Comparison of ENCODE assay signal across 9 cellular contexts in the genomic region with DNA sequence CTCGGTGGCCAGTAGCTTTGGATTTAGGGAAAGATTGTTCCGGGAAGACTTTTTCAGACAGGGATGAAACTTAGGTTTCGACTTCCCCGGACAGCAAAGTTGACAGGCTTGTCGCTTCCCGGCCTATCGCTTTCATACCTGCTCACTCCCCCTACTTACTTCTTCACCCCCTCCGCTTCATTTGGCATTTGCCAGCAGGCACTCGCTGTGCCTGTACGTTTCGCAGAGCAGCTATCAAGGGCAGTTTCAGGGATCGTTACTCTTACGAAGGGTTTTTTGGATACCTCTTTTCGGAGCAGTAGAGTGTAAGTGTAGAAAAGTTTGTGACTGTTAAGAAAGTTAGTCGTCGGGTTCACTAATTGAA. TPM values are rescaled to one million over a fixed set of nuclear protein-coding genes. Genes with fewer than 3 reads are reported as not detected.
DNase-seq lines count a peak whose midpoint lies in the region; ATAC-seq and TF ChIP-seq lines count a peak whose summit lies in the region.
"Had no signal": no experiment of that assay in that cellular context is flagged by ENCODE, and none has a peak within 500 bp of the region (broad histone marks: within the 10 kb centered on the region; RNA-seq: fewer than 3 reads in every experiment).

No MANE protein-coding gene starts in this region.

- 0 to 2% methylated on average over 16 of the region's 16 CpGs for WGBS in esophagus squamous epithelium, 2 donors
- no CpG with 5 or more reads among the region's 16 CpGs for WGBS in trophoblast cell (ENCODE audit: extremely low coverage, insufficient coverage, insufficient read length)

- POLR2A ChIA-PET in activated CD4-positive, alpha-beta memory T cell treated with anti-CD3 and anti-CD28 coated beads, Interleukin-2, amount 10 ng/mL, durations not matched to agents 7 days and 5 days (lab: Charles Lee): interaction anchor here (0.5 to 2.5 kb wide), 21 partner anchors 8 to 1026 kb away, joined by 3 to 16 read pairs (median 4); partner anchors contain the start of genes CCDC181, METTL18, SCYL3 and SLC19A2

- H2BK120ac ChIP-seq in trophoblast cell (ENCODE audit: insufficient read depth, low read length, poor library complexity): peak overlapping the region; percentile 13

- no peak overlapping the region for H3K23ac ChIP-seq in trophoblast cell (ENCODE audit: low read length)

- no peaks in the 10 kb centered on the region for H3K36me3 ChIP-seq in ES-I3 (ENCODE audit: insufficient read depth, low read length)
- H3K36me3 ChIP-seq in Karpas-422 (ENCODE audit: insufficient read depth, low read length): peaks cover 7% of the 10 kb centered on the region; the same call in 1 of the 2 replicates
- H3K36me3 ChIP-seq in esophagus squamous epithelium: peaks cover 0 to 38% (median 0%) of the 10 kb centered on the region in 3 donors
- H3K36me3 ChIP-seq in trophoblast cell (ENCODE audit: control insufficient read depth in 1 of 2, insufficient read depth in 2 of 2, low read length in 2 of 2): peaks cover 2 to 4% of the 10 kb centered on the region in 2 experiments

- no peak overlapping the region for H3K27ac Mint-ChIP-seq in activated CD4-positive, alpha-beta memory T cell treated with anti-CD3 and anti-CD28 coated beads, Interleukin-2, amount 10 ng/mL, durations not matched to agents 7 days and 5 days

- H2BK12ac ChIP-seq in trophoblast cell (ENCODE audit: low read length): no peak overlapping the region

- ATAC-seq in GM19455 (IDR thresholded peaks at IDR 0.05; ENCODE audit: unreplicated experiment): no peak

- in situ Hi-C loops in KBM-7 (cut with MboI; ENCODE audit: low pct_unique_long_range_greater_than_20kb, low sequenced_read_pairs): loop anchor here (25.0 kb wide), 1 partner anchor 756 kb away; no protein-coding TSS in a partner anchor

- H3K4me3 ChIP-seq in Karpas-422 (ENCODE audit: low read length): peak overlapping the region; percentile 93
- H3K4me3 ChIP-seq in esophagus squamous epithelium: peak overlapping the region; percentile 55 to 82 (median 74)
- H3K4me3 ChIP-seq in trophoblast cell (ENCODE audit: low read depth, low read length): peak overlapping the region; percentile 84

- no peak for TF ChIP-seq CTCF in esophagus squamous epithelium (IDR thresholded peaks at IDR 0.05)

- H4K8ac ChIP-seq in trophoblast cell (ENCODE audit: low read depth, low read length): peak overlapping the region; percentile 20

- H3K27ac ChIP-seq in Karpas-422 (ENCODE audit: low read length) (peak overlapping the region; percentile 60; the same call in 1 of the 2 replicates), esophagus squamous epithelium (peak overlapping the region; percentile 78 to 93 (median 90)), trophoblast cell (ENCODE audit: low read depth, low read length) (peak overlapping the region; percentile 57)

- CTCF ChIA-PET in activated CD4-positive, alpha-beta memory T cell treated with anti-CD3 and anti-CD28 coated beads, Interleukin-2, amount 10 ng/mL, durations not matched to agents 7 days and 5 days (lab: Charles Lee): interaction anchor here (0.7 to 1.9 kb wide), 8 partner anchors 8 to 1133 kb away, joined by 3 to 7 read pairs (median 3); no protein-coding TSS in a partner anchor

- no peak overlapping the region for H3K4me3 Mint-ChIP-seq in activated CD4-positive, alpha-beta memory T cell treated with anti-CD3 and anti-CD28 coated beads, Interleukin-2, amount 10 ng/mL, durations not matched to agents 7 days and 5 days

- H3K27me3 Mint-ChIP-seq in activated CD4-positive, alpha-beta memory T cell treated with anti-CD3 and anti-CD28 coated beads, Interleukin-2, amount 10 ng/mL, durations not matched to agents 7 days and 5 days: no peaks in the 10 kb centered on the region

- peak; percentile 53 for DNase-seq in Karpas-422
- peak; percentile 50 for DNase-seq in activated CD4-positive, alpha-beta memory T cell treated with anti-CD3 and anti-CD28 coated beads, Interleukin-2, amount 10 ng/mL, durations not matched to agents 7 days and 5 days
- DNase-seq in esophagus squamous epithelium (lab: John Stamatoyannopoulos, UW): no peak
- DNase-seq in trophoblast cell: peak; percentile 3 to 29
- no peak for DNase-seq in KBM-7
- no peak for DNase-seq in NCI-H774 (lab: John Stamatoyannopoulos, UW)

- peaks cover 8% of the 10 kb centered on the region for H3K9me3 Mint-ChIP-seq in activated CD4-positive, alpha-beta memory T cell treated with anti-CD3 and anti-CD28 coated beads, Interleukin-2, amount 10 ng/mL, durations not matched to agents 7 days and 5 days

- H3K14ac ChIP-seq in trophoblast cell (ENCODE audit: low read length): peak overlapping the region; percentile 39

- H4K91ac ChIP-seq in trophoblast cell (ENCODE audit: low read depth, low read length): peak overlapping the region; percentile 39

- no peak overlapping the region for H3K18ac ChIP-seq in trophoblast cell (ENCODE audit: low read length)

- no peaks in the 10 kb centered on the region for H4K20me1 ChIP-seq in Karpas-422 (ENCODE audit: insufficient read depth, low read depth, low read length)

- peaks cover 3% of the 10 kb centered on the region for H3K79me1 ChIP-seq in trophoblast cell (ENCODE audit: low read length)

- peak overlapping the region; percentile 18 for H2BK5ac ChIP-seq in trophoblast cell (ENCODE audit: low read depth, low read length, poor library complexity)

- no peaks in the 10 kb centered on the region for H3K9me2 ChIP-seq in Karpas-422 (replicated peaks; ENCODE audit: insufficient read depth, low read length)

- H3K9me3 ChIP-seq in ES-I3 (ENCODE audit: control insufficient read depth, insufficient read depth, low read length) (no peaks in the 10 kb centered on the region), Karpas-422 (ENCODE audit: low read length) (0 out of 2 replicates have a peak, but pooled peaks cover 3% of the 10 kb centered on the region), esophagus squamous epithelium (no peaks in the 10 kb centered on the region), trophoblast cell (ENCODE audit: insufficient read depth, low read depth, low read length) (no peaks in the 10 kb centered on the region)

- H3K4me1 ChIP-seq in ES-I3 (ENCODE audit: insufficient read depth, low read length) (no peaks in the 10 kb centered on the region), Karpas-422 (ENCODE audit: low read length) (peaks cover 21% of the 10 kb centered on the region), esophagus squamous epithelium (peaks cover 0 to 40% (median 4%) of the 10 kb centered on the region in 3 donors), trophoblast cell (ENCODE audit: control insufficient read depth in 1 of 2, insufficient read depth in 2 of 2, low read length in 2 of 2) (peaks cover 2 to 3% of the 10 kb centered on the region in 2 experiments)

- peaks cover 39% of the 10 kb centered on the region for H3K36me3 Mint-ChIP-seq in activated CD4-positive, alpha-beta memory T cell treated with anti-CD3 and anti-CD28 coated beads, Interleukin-2, amount 10 ng/mL, durations not matched to agents 7 days and 5 days (ENCODE audit: low read depth)

- H3K27me3 ChIP-seq in Karpas-422 (ENCODE audit: low read length) (no peaks in the 10 kb centered on the region), esophagus squamous epithelium (no peaks in the 10 kb centered on the region), trophoblast cell (ENCODE audit: insufficient read depth, low read length) (no peaks in the 10 kb centered on the region)

- H2AFZ ChIP-seq in Karpas-422 (ENCODE audit: low read length) (peak overlapping the region; percentile 79), trophoblast cell (ENCODE audit: insufficient read depth, low read length, poor library complexity) (peak overlapping the region; percentile 78)

- intact Hi-C loops in esophagus squamous epithelium (cut with DNase I): loop anchor here (10.0 kb wide), 1 partner anchor 176 kb away; no protein-coding TSS in a partner anchor

- no peak for TF ChIP-seq POLR2A in esophagus squamous epithelium (IDR thresholded peaks at IDR 0.05)

- H2AK5ac ChIP-seq in trophoblast cell (ENCODE audit: low read length): no peak overlapping the region

- H3K4ac ChIP-seq in trophoblast cell (ENCODE audit: low read depth, low read length): no peak overlapping the region

- H3K4me2 ChIP-seq in Karpas-422 (ENCODE audit: low read depth, low read length, poor library complexity, severe bottlenecking) (peak overlapping the region; percentile 78), trophoblast cell (ENCODE audit: low read length) (peak overlapping the region; percentile 98)

- H3K9ac ChIP-seq in ES-I3 (ENCODE audit: low read depth, low read length) (peak overlapping the region; percentile 72), Karpas-422 (ENCODE audit: low read length) (peak overlapping the region; percentile 82), trophoblast cell (ENCODE audit: low read length) (peak overlapping the region; percentile 83)

- H3K79me2 ChIP-seq in Karpas-422 (ENCODE audit: low read length) (peaks cover 34% of the 10 kb centered on the region), trophoblast cell (ENCODE audit: control insufficient read depth, insufficient read depth, low read length, poor library complexity) (no peaks in the 10 kb centered on the region)

- no peak overlapping the region for H4K12ac ChIP-seq in trophoblast cell (ENCODE audit: low read depth, low read length)

- peaks cover 40% of the 10 kb centered on the region for H3K4me1 Mint-ChIP-seq in activated CD4-positive, alpha-beta memory T cell treated with anti-CD3 and anti-CD28 coated beads, Interleukin-2, amount 10 ng/mL, durations not matched to agents 7 days and 5 days

RNA-seq across cellular contexts. Expression of gene BLZF1, which starts 0.4 kb away (rescaled TPM):
- total RNA-seq in Karpas-422 (2014; rRNA removed; shearing (Covaris generic); ENCODE audit: low replicate concordance): 19.6 and 23.4 TPM in 2 replicates
- total RNA-seq in activated CD4-positive, alpha-beta memory T cell treated with anti-CD3 and anti-CD28 coated beads, Interleukin-2, amount 10 ng/mL, durations not matched to agents 7 days and 5 days: 10 to 100 TPM; 48.1 to 49.3 TPM
- 10 to 100 TPM; 25.7 to 44.6 (median 37.7) TPM for total RNA-seq in esophagus squamous epithelium
- 13.2 TPM in 2 replicates for polyA plus RNA-seq in trophoblast cell (2013)

RNA-seq across cellular contexts. Expression of gene NME7, which starts 0.8 kb away (rescaled TPM):
- 7.2 and 7.4 TPM in 2 replicates for total RNA-seq in Karpas-422 (2014; rRNA removed; shearing (Covaris generic); ENCODE audit: low replicate concordance)
- total RNA-seq in activated CD4-positive, alpha-beta memory T cell treated with anti-CD3 and anti-CD28 coated beads, Interleukin-2, amount 10 ng/mL, durations not matched to agents 7 days and 5 days: 10 to 100 TPM; 26.1 to 28.3 TPM
- 10 to 100 TPM in 1 of 4 donors, 1 to 10 TPM in 3; 5.7 to 10.7 (median 7.4) TPM for total RNA-seq in esophagus squamous epithelium
- polyA plus RNA-seq in trophoblast cell (2013): 27.1 and 30.6 TPM in 2 replicates

RNA-seq across cellular contexts. Expression of gene CCDC181, which starts 58.9 kb away (rescaled TPM):
- not detected in 2 replicates for total RNA-seq in Karpas-422 (2014; rRNA removed; shearing (Covaris generic); ENCODE audit: low replicate concordance)
- not detected for total RNA-seq in activated CD4-positive, alpha-beta memory T cell treated with anti-CD3 and anti-CD28 coated beads, Interleukin-2, amount 10 ng/mL, durations not matched to agents 7 days and 5 days
- total RNA-seq in esophagus squamous epithelium: under 1 TPM in 1 of 4 donors, not detected in 3; 0.38 TPM
- 0.47 and 0.55 TPM in 2 replicates for polyA plus RNA-seq in trophoblast cell (2013)
- total RNA-seq: T-helper 1 cell treated with Interleukin-12 subunit alpha and Interleukin-12 subunit beta and Interleukin-4 antibody, amounts not matched to agents 30 ng/mL and 1 ng/mL, for 36 hours had no signal

Comparison
In these comparisons a context has a peak if more than half of its experiments do, and no peak if none do; other contexts are left out.
1. DNase-seq: peak in Karpas-422 (single experiment), activated CD4-positive, alpha-beta memory T cell treated with anti-CD3 and anti-CD28 coated beads, Interleukin-2, amount 10 ng/mL, durations not matched to agents 7 days and 5 days (single experiment) and trophoblast cell (2 of 2); none in esophagus squamous epithelium (single experiment), KBM-7 (single experiment) and NCI-H774 (single experiment).
2. Peak in every context shown above with its lines, with median percentiles within 50 percentile points of each other: H3K9ac ChIP-seq, H3K27ac ChIP-seq and H3K4me3 ChIP-seq.